Comparison of ENCODE assay signal across 8 cellular contexts in genomic region chr10:26555719-26556368, GRCh38.
DNase-seq lines count a peak whose midpoint lies in the region; ATAC-seq and TF ChIP-seq lines count a peak whose summit lies in the region.

No MANE protein-coding gene starts in this region.

- H3K9me3 Mint-ChIP-seq in stimulated activated effector memory CD8-positive, alpha-beta T cell treated with anti-CD3 and anti-CD28 coated beads, Interleukin-12 subunit alpha, Interleukin-12 subunit beta, amount 100 ng/mL, for 72 hours, result no peaks in the 10 kb centered on the region

- H3K27me3 ChIP-seq in right atrium auricular region, result no peaks in the 10 kb centered on the region

- POLR2A ChIA-PET in GM10248 (lab: Yijun Ruan, JAX), result no interaction called here

- no peaks in the 10 kb centered on the region for H3K36me3 ChIP-seq in right atrium auricular region

- CTCF ChIA-PET in GM10248 (lab: Yijun Ruan, JAX), result interaction anchor here (0.8 to 3.6 kb wide), 17 partner anchors 10 to 680 kb away, joined by 3 to 55 read pairs (median 4); no protein-coding TSS in a partner anchor

- H3K4me1 Mint-ChIP-seq in T-helper 17 cell, result peaks cover 17% of the 10 kb centered on the region
- peaks cover 16% of the 10 kb centered on the region for H3K4me1 Mint-ChIP-seq in stimulated activated effector memory CD8-positive, alpha-beta T cell treated with anti-CD3 and anti-CD28 coated beads, Interleukin-12 subunit alpha, Interleukin-12 subunit beta, amount 100 ng/mL, for 72 hours

- DNase-seq in GF-D8 (lab: John Stamatoyannopoulos, UW) (peak; percentile 85), T-helper 17 cell (no peak), right atrium auricular region (ENCODE audit: low spot score) (peak; percentile 91), LoVo (ENCODE audit: low spot score) (no peak), GM10248 (ENCODE audit: extremely low spot score) (no peak)
- no peak for DNase-seq in stimulated activated effector memory CD8-positive, alpha-beta T cell treated with anti-CD3 and anti-CD28 coated beads, Interleukin-12 subunit alpha, Interleukin-12 subunit beta, amount 100 ng/mL, for 72 hours (ENCODE audit: low spot score in 2 of 2)
- DNase-seq in stimulated activated CD4-positive, alpha-beta T cell treated with anti-CD3 and anti-CD28 coated beads, Interleukin-15, amount 100 ng/mL, for 24 hours, result no peak

- H3K9me3 ChIP-seq in T-helper 17 cell (ENCODE audit: control insufficient read depth, low read length, poor library complexity, severe bottlenecking), result no peaks in the 10 kb centered on the region
- H3K9me3 ChIP-seq in right atrium auricular region, result peaks cover 0 to 1% of the 10 kb centered on the region in 2 donors

- H3K4me3 Mint-ChIP-seq in T-helper 17 cell, result peak overlapping the region; percentile 39
- H3K4me3 Mint-ChIP-seq in stimulated activated effector memory CD8-positive, alpha-beta T cell treated with anti-CD3 and anti-CD28 coated beads, Interleukin-12 subunit alpha, Interleukin-12 subunit beta, amount 100 ng/mL, for 72 hours, result no peak overlapping the region

- no peaks in the 10 kb centered on the region for H3K27me3 Mint-ChIP-seq in T-helper 17 cell

- ATAC-seq in T-helper 17 cell (no peak), GM18907 (IDR thresholded peaks at IDR 0.05; ENCODE audit: unreplicated experiment) (no peak)
- ATAC-seq in stimulated activated effector memory CD8-positive, alpha-beta T cell treated with anti-CD3 and anti-CD28 coated beads, Interleukin-12 subunit alpha, Interleukin-12 subunit beta, amount 100 ng/mL, for 72 hours, result no peak

- H3K4me1 ChIP-seq in right atrium auricular region, result peaks cover 0 to 13% of the 10 kb centered on the region in 2 donors

- H3K4me3 ChIP-seq in right atrium auricular region, result no peak overlapping the region

- TF ChIP-seq CTCF in right atrium auricular region (IDR thresholded peaks at IDR 0.05) (no peak), GM10248 (IDR thresholded peaks at IDR 0.05; ENCODE audit: control extremely low read depth, extremely low read depth, low read depth, missing control alignments) (no peak)

- peaks cover 14% of the 10 kb centered on the region for H3K36me3 Mint-ChIP-seq in T-helper 17 cell (ENCODE audit: low read depth)
- H3K36me3 Mint-ChIP-seq in stimulated activated effector memory CD8-positive, alpha-beta T cell treated with anti-CD3 and anti-CD28 coated beads, Interleukin-12 subunit alpha, Interleukin-12 subunit beta, amount 100 ng/mL, for 72 hours, result peaks cover 72% of the 10 kb centered on the region

- peak overlapping the region in 1 of 2 donors; percentile 37 for H3K27ac ChIP-seq in right atrium auricular region

- H3K27ac Mint-ChIP-seq in T-helper 17 cell, result peak overlapping the region; percentile 91
- H3K27ac Mint-ChIP-seq in stimulated activated effector memory CD8-positive, alpha-beta T cell treated with anti-CD3 and anti-CD28 coated beads, Interleukin-12 subunit alpha, Interleukin-12 subunit beta, amount 100 ng/mL, for 72 hours, result peak overlapping the region; percentile 46

Comparison
In these comparisons a context has a peak if more than half of its experiments do, and no peak if none do; other contexts are left out.
1. DNase-seq: peak in GF-D8 (single experiment) and right atrium auricular region (single experiment); none in T-helper 17 cell (0 of 3), stimulated activated effector memory CD8-positive, alpha-beta T cell treated with anti-CD3 and anti-CD28 coated beads, Interleukin-12 subunit alpha, Interleukin-12 subunit beta, amount 100 ng/mL, for 72 hours (0 of 2), stimulated activated CD4-positive, alpha-beta T cell treated with anti-CD3 and anti-CD28 coated beads, Interleukin-15, amount 100 ng/mL, for 24 hours (single experiment), LoVo (single experiment) and GM10248 (single experiment).